Comparison of ENCODE assay signal across 15 cellular contexts in the genomic region with DNA sequence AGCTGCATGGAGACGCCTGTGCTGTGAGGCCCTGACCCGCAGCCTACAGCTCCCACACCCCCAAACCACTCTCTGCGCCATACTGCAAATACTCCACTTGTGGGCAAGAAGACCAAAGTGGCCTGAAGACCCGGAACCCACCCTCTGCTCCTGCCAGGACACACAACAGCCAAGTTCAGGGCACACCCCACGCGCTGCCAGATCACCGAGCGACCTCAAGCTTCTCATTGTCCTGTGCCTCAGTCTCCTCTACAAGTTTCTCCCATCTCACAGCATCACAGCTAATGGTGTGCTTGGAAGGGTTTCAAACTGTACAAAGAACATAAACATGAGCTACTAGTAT.
A peak's percentile ranks its signal among the peaks of the same experiment; 100 is the strongest.
DNase-seq lines count a peak whose midpoint lies in the region; ATAC-seq and TF ChIP-seq lines count a peak whose summit lies in the region.
"Had no signal": no experiment of that assay in that cellular context is flagged by ENCODE, and none has a peak within 500 bp of the region (broad histone marks: within the 10 kb centered on the region; RNA-seq: fewer than 3 reads in every experiment).

No MANE protein-coding gene starts in this region.

- H3K36me3 ChIP-seq in BLaER1 treated with 17β-estradiol and CSF1 and Interleukin-3, amounts not matched to agents 10 nM and 100 nM: peaks cover 0 to 11% (median 0%) of the 10 kb centered on the region in 11 experiments; a peak in 1 of 22 replicates
- H3K36me3 ChIP-seq in Karpas-422 (ENCODE audit: insufficient read depth, low read length) (0 out of 2 replicates have a peak, but pooled peaks cover under 1% of the 10 kb centered on the region), tibial nerve (peaks cover 0 to 83% (median 0%) of the 10 kb centered on the region in 3 donors), upper lobe of left lung (peaks cover 11 to 83% (median 41%) of the 10 kb centered on the region in 4 donors)

- peaks cover 37 to 98% (median 93%) of the 10 kb centered on the region in 10 experiments for H3K4me1 ChIP-seq in BLaER1 treated with 17β-estradiol and CSF1 and Interleukin-3, amounts not matched to agents 10 nM and 100 nM
- H3K4me1 ChIP-seq in Karpas-422 (ENCODE audit: low read length): peaks cover 65% of the 10 kb centered on the region
- H3K4me1 ChIP-seq in tibial nerve: peaks cover 0 to 15% (median 0%) of the 10 kb centered on the region in 4 donors
- peaks cover 0 to 20% (median 8%) of the 10 kb centered on the region in 4 donors for H3K4me1 ChIP-seq in upper lobe of left lung
- H3K4me1 ChIP-seq: A549 had no signal

- H3K36me3 Mint-ChIP-seq in endothelial cell (ENCODE audit: low read depth, unreplicated experiment) (peaks cover 54% of the 10 kb centered on the region), type B pancreatic cell (peaks cover 13% of the 10 kb centered on the region)

- ATAC-seq in GM21576 (IDR thresholded peaks at IDR 0.05; ENCODE audit: unreplicated experiment): no peak
- ATAC-seq in upper lobe of left lung (ENCODE audit: low FRiP score in 2 of 2): no peak
- ATAC-seq: A549, GM12878, GM23338 had no signal

- H3K4me2 ChIP-seq in BLaER1 treated with 17β-estradiol and CSF1 and Interleukin-3, amounts not matched to agents 10 nM and 100 nM: peak overlapping the region; percentile 67 to 96 (median 85)
- peak overlapping the region; percentile 63 for H3K4me2 ChIP-seq in Karpas-422 (ENCODE audit: low read depth, low read length, poor library complexity, severe bottlenecking)
- H3K4me2 ChIP-seq: A549, GM23338 had no signal

- no peaks in the 10 kb centered on the region; a peak in 1 of 22 replicates for H3K9me3 ChIP-seq in BLaER1 treated with 17β-estradiol and CSF1 and Interleukin-3, amounts not matched to agents 10 nM and 100 nM (replicated peaks in 1 of 11)
- H3K9me3 ChIP-seq in Karpas-422 (ENCODE audit: low read length) (no peaks in the 10 kb centered on the region), tibial nerve (no peaks in the 10 kb centered on the region), upper lobe of left lung (no peaks in the 10 kb centered on the region)
- H3K9me3 ChIP-seq: A549 had no signal

- no peak overlapping the region for H3K4me3 Mint-ChIP-seq in endothelial cell (ENCODE audit: unreplicated experiment)
- no peak overlapping the region for H3K4me3 Mint-ChIP-seq in type B pancreatic cell
- H3K4me3 Mint-ChIP-seq: CD4-positive, alpha-beta T cell; GM23338 had no signal

- 94 to 97% methylated on average over 8 of the region's 8 CpGs for WGBS in tibial nerve, 2 donors
- 83 to 95% methylated on average over 8 of the region's 8 CpGs for WGBS in upper lobe of left lung, 2 donors

- H3K4me3 ChIP-seq in BLaER1 treated with 17β-estradiol and CSF1 and Interleukin-3, amounts not matched to agents 10 nM and 100 nM: peak overlapping the region in 4 of 10 experiments; percentile 8 to 35 (median 25); a peak in 2 of 20 replicates
- H3K4me3 ChIP-seq in Karpas-422 (ENCODE audit: low read length) (peak overlapping the region; percentile 51; the same call in 1 of the 2 replicates), tibial nerve (no peak overlapping the region), upper lobe of left lung (no peak overlapping the region)
- H3K4me3 ChIP-seq: A549, GM12878, GM23338 had no signal

- TF ChIP-seq CTCF in endothelial cell (IDR thresholded peaks at IDR 0.05; ENCODE audit: unreplicated experiment) (no peak), type B pancreatic cell (conservative IDR thresholded peaks at IDR 0.05) (no peak), tibial nerve (IDR thresholded peaks at IDR 0.05) (no peak), upper lobe of left lung (IDR thresholded peaks at IDR 0.05) (no peak)

- no peaks in the 10 kb centered on the region for H3K9me3 Mint-ChIP-seq in endothelial cell (ENCODE audit: unreplicated experiment)
- no peaks in the 10 kb centered on the region for H3K9me3 Mint-ChIP-seq in type B pancreatic cell
- H3K9me3 Mint-ChIP-seq: CD4-positive, alpha-beta T cell; GM23338 had no signal

- 0 out of 22 replicates have a peak, but pooled peaks cover 0 to 13% (median 0%) of the 10 kb centered on the region in 11 experiments for H3K27me3 ChIP-seq in BLaER1 treated with 17β-estradiol and CSF1 and Interleukin-3, amounts not matched to agents 10 nM and 100 nM
- H3K27me3 ChIP-seq in Karpas-422 (ENCODE audit: low read length) (no peaks in the 10 kb centered on the region), tibial nerve (no peaks in the 10 kb centered on the region), upper lobe of left lung (no peaks in the 10 kb centered on the region)

- H3K27ac ChIP-seq in BLaER1 treated with 17β-estradiol and CSF1 and Interleukin-3, amounts not matched to agents 10 nM and 100 nM: peak overlapping the region in 9 of 11 experiments; percentile 69 to 96 (median 91); a peak in 18 of 22 replicates
- H3K27ac ChIP-seq in Karpas-422 (ENCODE audit: low read length) (peak overlapping the region; percentile 86), tibial nerve (no peak overlapping the region), upper lobe of left lung (no peak overlapping the region)
- H3K27ac ChIP-seq: A549, HL-60 had no signal

- TF ChIP-seq EP300 in tibial nerve (IDR thresholded peaks at IDR 0.05) (no peak), upper lobe of left lung (IDR thresholded peaks at IDR 0.05) (no peak)

- H3K27ac Mint-ChIP-seq in endothelial cell (ENCODE audit: unreplicated experiment): peak overlapping the region; percentile 15
- no peak overlapping the region for H3K27ac Mint-ChIP-seq in type B pancreatic cell
- H3K27ac Mint-ChIP-seq: CD4-positive, alpha-beta T cell; GM23338 had no signal

- H3K4me1 Mint-ChIP-seq in endothelial cell (ENCODE audit: unreplicated experiment): no peaks in the 10 kb centered on the region
- peaks cover 21% of the 10 kb centered on the region for H3K4me1 Mint-ChIP-seq in type B pancreatic cell (ENCODE audit: unreplicated experiment)

- H3K9ac ChIP-seq in BLaER1 treated with 17β-estradiol and CSF1 and Interleukin-3, amounts not matched to agents 10 nM and 100 nM: peak overlapping the region in 9 of 11 experiments; percentile 66 to 85 (median 80); a peak in 17 of 22 replicates
- H3K9ac ChIP-seq in Karpas-422 (ENCODE audit: low read length): peak overlapping the region; percentile 59

- H3K27me3 Mint-ChIP-seq in endothelial cell (ENCODE audit: unreplicated experiment) (peaks cover 12% of the 10 kb centered on the region), type B pancreatic cell (no peaks in the 10 kb centered on the region)
- H3K27me3 Mint-ChIP-seq: CD4-positive, alpha-beta T cell had no signal

- peaks cover 0 to 5% (median 0%) of the 10 kb centered on the region in 11 experiments; a peak in 2 of 22 replicates for H4K20me1 ChIP-seq in BLaER1 treated with 17β-estradiol and CSF1 and Interleukin-3, amounts not matched to agents 10 nM and 100 nM
- no peaks in the 10 kb centered on the region for H4K20me1 ChIP-seq in Karpas-422 (ENCODE audit: insufficient read depth, low read depth, low read length)

- no peaks in the 10 kb centered on the region for H3K9me2 ChIP-seq in Karpas-422 (replicated peaks; ENCODE audit: insufficient read depth, low read length)

- no peak overlapping the region for H2AFZ ChIP-seq in Karpas-422 (ENCODE audit: low read length)
- H2AFZ ChIP-seq: GM23338 had no signal

- TF ChIP-seq POLR2A in tibial nerve (IDR thresholded peaks at IDR 0.05) (no peak), upper lobe of left lung (IDR thresholded peaks at IDR 0.05) (no peak)

- DNase-seq in Karpas-422: no peak
- no peak for DNase-seq in endothelial cell (ENCODE audit: low spot score)
- DNase-seq in type B pancreatic cell (ENCODE audit: extremely low spot score, unreplicated experiment): peak; percentile 39
- DNase-seq in tibial nerve (ENCODE audit: low spot score in 2 of 2): no peak
- no peak for DNase-seq in upper lobe of left lung
- DNase-seq: Calu3; CD4-positive, alpha-beta T cell; DMS 273 treated with DMSO at 0.1 percent for 48 hours; H7 had no signal

- H3K79me2 ChIP-seq in Karpas-422 (ENCODE audit: low read length): no peaks in the 10 kb centered on the region

Comparison
In these comparisons a context has a peak if more than half of its experiments do, and no peak if none do; other contexts are left out.
1. H3K27ac ChIP-seq: peak in BLaER1 treated with 17β-estradiol and CSF1 and Interleukin-3, amounts not matched to agents 10 nM and 100 nM (9 of 11) and Karpas-422 (single experiment); none in tibial nerve (0 of 4) and upper lobe of left lung (0 of 4).